ENCODE assay signal across 1 cellular context in the genomic region with DNA sequence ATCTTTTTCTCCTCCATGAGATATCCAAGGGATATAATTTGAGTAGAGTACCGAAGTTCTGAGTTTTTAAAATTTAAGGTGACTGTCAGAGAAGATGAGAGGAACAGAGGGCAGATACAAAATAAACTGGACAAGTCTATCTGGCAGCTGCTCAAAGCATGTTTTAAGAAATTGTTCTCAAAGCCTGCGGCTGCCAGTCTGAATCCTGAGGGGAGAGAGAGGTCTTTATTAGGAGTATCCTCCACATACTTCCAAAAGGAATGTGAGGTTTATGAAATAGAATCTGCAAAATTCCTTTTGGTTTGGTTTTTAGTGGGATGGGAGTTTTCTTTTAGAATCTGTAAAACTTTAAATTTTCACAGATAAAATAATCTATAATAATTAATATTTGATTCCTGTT.
TF ChIP-seq lines count a peak whose summit lies in the region.

No MANE protein-coding gene starts in this region.

TF ChIP-seq in WTC11, 78 proteins besides CTCF, POLR2A, EP300 and RAD21 (continued from another document):
- no peak for TF ChIP-seq ZBTB21 (CRISPR knock-in tag; IDR thresholded peaks at IDR 0.05; ENCODE audit: borderline replicate concordance)
- TF ChIP-seq TEAD1 (CRISPR knock-in tag; IDR thresholded peaks at IDR 0.05), result no peak
- no peak for TF ChIP-seq ELF4 (CRISPR knock-in tag; IDR thresholded peaks at IDR 0.05; ENCODE audit: low read depth)
- TF ChIP-seq, protein P1, sequence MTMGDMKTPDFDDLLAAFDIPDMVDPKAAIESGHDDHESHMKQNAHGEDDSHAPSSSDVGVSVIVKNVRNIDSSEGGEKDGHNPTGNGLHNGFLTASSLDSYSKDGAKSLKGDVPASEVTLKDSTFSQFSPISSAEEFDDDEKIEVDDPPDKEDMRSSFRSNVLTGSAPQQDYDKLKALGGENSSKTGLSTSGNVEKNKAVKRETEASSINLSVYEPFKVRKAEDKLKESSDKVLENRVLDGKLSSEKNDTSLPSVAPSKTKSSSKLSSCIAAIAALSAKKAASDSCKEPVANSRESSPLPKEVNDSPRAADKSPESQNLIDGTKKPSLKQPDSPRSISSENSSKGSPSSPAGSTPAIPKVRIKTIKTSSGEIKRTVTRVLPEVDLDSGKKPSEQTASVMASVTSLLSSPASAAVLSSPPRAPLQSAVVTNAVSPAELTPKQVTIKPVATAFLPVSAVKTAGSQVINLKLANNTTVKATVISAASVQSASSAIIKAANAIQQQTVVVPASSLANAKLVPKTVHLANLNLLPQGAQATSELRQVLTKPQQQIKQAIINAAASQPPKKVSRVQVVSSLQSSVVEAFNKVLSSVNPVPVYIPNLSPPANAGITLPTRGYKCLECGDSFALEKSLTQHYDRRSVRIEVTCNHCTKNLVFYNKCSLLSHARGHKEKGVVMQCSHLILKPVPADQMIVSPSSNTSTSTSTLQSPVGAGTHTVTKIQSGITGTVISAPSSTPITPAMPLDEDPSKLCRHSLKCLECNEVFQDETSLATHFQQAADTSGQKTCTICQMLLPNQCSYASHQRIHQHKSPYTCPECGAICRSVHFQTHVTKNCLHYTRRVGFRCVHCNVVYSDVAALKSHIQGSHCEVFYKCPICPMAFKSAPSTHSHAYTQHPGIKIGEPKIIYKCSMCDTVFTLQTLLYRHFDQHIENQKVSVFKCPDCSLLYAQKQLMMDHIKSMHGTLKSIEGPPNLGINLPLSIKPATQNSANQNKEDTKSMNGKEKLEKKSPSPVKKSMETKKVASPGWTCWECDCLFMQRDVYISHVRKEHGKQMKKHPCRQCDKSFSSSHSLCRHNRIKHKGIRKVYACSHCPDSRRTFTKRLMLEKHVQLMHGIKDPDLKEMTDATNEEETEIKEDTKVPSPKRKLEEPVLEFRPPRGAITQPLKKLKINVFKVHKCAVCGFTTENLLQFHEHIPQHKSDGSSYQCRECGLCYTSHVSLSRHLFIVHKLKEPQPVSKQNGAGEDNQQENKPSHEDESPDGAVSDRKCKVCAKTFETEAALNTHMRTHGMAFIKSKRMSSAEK (CRISPR knock-in tag; IDR thresholded peaks at IDR 0.05; ENCODE audit: borderline replicate concordance), result no peak
- TF ChIP-seq, protein P2, sequence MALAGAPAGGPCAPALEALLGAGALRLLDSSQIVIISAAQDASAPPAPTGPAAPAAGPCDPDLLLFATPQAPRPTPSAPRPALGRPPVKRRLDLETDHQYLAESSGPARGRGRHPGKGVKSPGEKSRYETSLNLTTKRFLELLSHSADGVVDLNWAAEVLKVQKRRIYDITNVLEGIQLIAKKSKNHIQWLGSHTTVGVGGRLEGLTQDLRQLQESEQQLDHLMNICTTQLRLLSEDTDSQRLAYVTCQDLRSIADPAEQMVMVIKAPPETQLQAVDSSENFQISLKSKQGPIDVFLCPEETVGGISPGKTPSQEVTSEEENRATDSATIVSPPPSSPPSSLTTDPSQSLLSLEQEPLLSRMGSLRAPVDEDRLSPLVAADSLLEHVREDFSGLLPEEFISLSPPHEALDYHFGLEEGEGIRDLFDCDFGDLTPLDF (CRISPR knock-in tag; IDR thresholded peaks at IDR 0.05), result no peak
- TF ChIP-seq, protein P3, sequence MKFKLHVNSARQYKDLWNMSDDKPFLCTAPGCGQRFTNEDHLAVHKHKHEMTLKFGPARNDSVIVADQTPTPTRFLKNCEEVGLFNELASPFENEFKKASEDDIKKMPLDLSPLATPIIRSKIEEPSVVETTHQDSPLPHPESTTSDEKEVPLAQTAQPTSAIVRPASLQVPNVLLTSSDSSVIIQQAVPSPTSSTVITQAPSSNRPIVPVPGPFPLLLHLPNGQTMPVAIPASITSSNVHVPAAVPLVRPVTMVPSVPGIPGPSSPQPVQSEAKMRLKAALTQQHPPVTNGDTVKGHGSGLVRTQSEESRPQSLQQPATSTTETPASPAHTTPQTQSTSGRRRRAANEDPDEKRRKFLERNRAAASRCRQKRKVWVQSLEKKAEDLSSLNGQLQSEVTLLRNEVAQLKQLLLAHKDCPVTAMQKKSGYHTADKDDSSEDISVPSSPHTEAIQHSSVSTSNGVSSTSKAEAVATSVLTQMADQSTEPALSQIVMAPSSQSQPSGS (CRISPR knock-in tag; IDR thresholded peaks at IDR 0.05; ENCODE audit: borderline replicate concordance, low read depth), result no peak
- TF ChIP-seq, protein P4, sequence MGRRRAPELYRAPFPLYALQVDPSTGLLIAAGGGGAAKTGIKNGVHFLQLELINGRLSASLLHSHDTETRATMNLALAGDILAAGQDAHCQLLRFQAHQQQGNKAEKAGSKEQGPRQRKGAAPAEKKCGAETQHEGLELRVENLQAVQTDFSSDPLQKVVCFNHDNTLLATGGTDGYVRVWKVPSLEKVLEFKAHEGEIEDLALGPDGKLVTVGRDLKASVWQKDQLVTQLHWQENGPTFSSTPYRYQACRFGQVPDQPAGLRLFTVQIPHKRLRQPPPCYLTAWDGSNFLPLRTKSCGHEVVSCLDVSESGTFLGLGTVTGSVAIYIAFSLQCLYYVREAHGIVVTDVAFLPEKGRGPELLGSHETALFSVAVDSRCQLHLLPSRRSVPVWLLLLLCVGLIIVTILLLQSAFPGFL (CRISPR knock-in tag; IDR thresholded peaks at IDR 0.05; ENCODE audit: borderline replicate concordance), result no peak
- no peak for TF ChIP-seq EMX1 (CRISPR knock-in tag; IDR thresholded peaks at IDR 0.05)
